ENCODE assay signal across 10 cellular contexts in genomic region chr22:46797355-46797754, GRCh38. TPM values are rescaled to one million over a fixed set of nuclear protein-coding genes. Genes with fewer than 3 reads are reported as not detected.
DNase-seq lines count a peak whose midpoint lies in the region; ATAC-seq and TF ChIP-seq lines count a peak whose summit lies in the region.
"Had no signal": no experiment of that assay in that cellular context is flagged by ENCODE, and none has a peak within 500 bp of the region (broad histone marks: within the 10 kb centered on the region; RNA-seq: fewer than 3 reads in every experiment).

No MANE protein-coding gene starts in this region.

- H3K9me3 Mint-ChIP-seq in stimulated activated naive CD8-positive, alpha-beta T cell treated with anti-CD3 and anti-CD28 coated beads, Interleukin-15, amount 100 ng/mL, for 72 hours = no peaks in the 10 kb centered on the region
- H3K9me3 Mint-ChIP-seq: naive B cell; T-helper 2 cell treated with Interferon-gamma antibody and Interleukin-4, amounts not matched to agents 5 μg/mL and 100 μg/mL, for 36 hours had no signal

- TF ChIP-seq CTCF in Panc1 (IDR thresholded peaks at IDR 0.05) (no peak; the same call in 1 of the 2 replicates), epithelial cell of proximal tubule (conservative IDR thresholded peaks at IDR 0.05; ENCODE audit: low read depth, low read length) (peak; percentile 49), retinal pigment epithelial cell (conservative IDR thresholded peaks at IDR 0.05; ENCODE audit: low read depth, low read length) (peak; percentile 37)

- no peaks in the 10 kb centered on the region for H3K36me3 ChIP-seq in Panc1 (ENCODE audit: control insufficient read depth, insufficient read depth, low read length)

- peak; percentile 58; the same call in 1 of the 2 replicates for ATAC-seq in Panc1
- ATAC-seq in HG02870 (IDR thresholded peaks at IDR 0.05; ENCODE audit: unreplicated experiment) = no peak
- no peak for ATAC-seq in stimulated activated naive CD8-positive, alpha-beta T cell treated with anti-CD3 and anti-CD28 coated beads, Interleukin-15, amount 100 ng/mL, for 72 hours

- no TSS peak for BruUV-seq in Panc1 (replicated peaks; lab: Mats Ljungman, UMichigan)

- CTCF ChIA-PET in Panc1 (lab: Charles Lee) = interaction anchor here (0.7 kb wide), 1 partner anchor 19 kb away, joined by 3 read pairs; no protein-coding TSS in a partner anchor

- no peak overlapping the region for H3K4me3 Mint-ChIP-seq in stimulated activated naive CD8-positive, alpha-beta T cell treated with anti-CD3 and anti-CD28 coated beads, Interleukin-15, amount 100 ng/mL, for 72 hours
- H3K4me3 Mint-ChIP-seq: naive B cell; T-helper 2 cell treated with Interferon-gamma antibody and Interleukin-4, amounts not matched to agents 5 μg/mL and 100 μg/mL, for 36 hours had no signal

- peak; percentile 5 for DNase-seq in NCI-H1105 treated with DMSO at 0.1 percent for 48 hours (lab: John Stamatoyannopoulos, UW)
- no peak for DNase-seq in NCI-H1105 (lab: John Stamatoyannopoulos, UW)
- DNase-seq in Panc1 (ENCODE audit: low read depth, low spot score) = no peak
- no peak for DNase-seq in epithelial cell of proximal tubule (ENCODE audit: low read depth)
- DNase-seq in retinal pigment epithelial cell (ENCODE audit: low read depth) = no peak
- no peak for DNase-seq in activated naive CD4-positive, alpha-beta T cell (lab: John Stamatoyannopoulos, UW)
- DNase-seq in stimulated activated naive CD8-positive, alpha-beta T cell treated with anti-CD3 and anti-CD28 coated beads, Interleukin-15, amount 100 ng/mL, for 72 hours = no peak
- DNase-seq: naive B cell had no signal

- intact Hi-C loops in Panc1 (cut with micrococcal nuclease; ENCODE audit: unreplicated experiment) = no loop called here

- no peaks in the 10 kb centered on the region for H3K27me3 Mint-ChIP-seq in stimulated activated naive CD8-positive, alpha-beta T cell treated with anti-CD3 and anti-CD28 coated beads, Interleukin-15, amount 100 ng/mL, for 72 hours
- H3K27me3 Mint-ChIP-seq: naive B cell had no signal

- no peaks in the 10 kb centered on the region for H3K9me3 ChIP-seq in Panc1 (ENCODE audit: control insufficient read depth, insufficient read depth, low read depth, low read length)

- in situ Hi-C loops in Panc1 (cut with HindIII; ENCODE audit: low pct_unique_long_range_greater_than_20kb, low sequenced_read_pairs) = no loop called here

- peak overlapping the region in 1 of 2 donors; percentile 55 for H3K27ac Mint-ChIP-seq in stimulated activated naive CD8-positive, alpha-beta T cell treated with anti-CD3 and anti-CD28 coated beads, Interleukin-15, amount 100 ng/mL, for 72 hours
- H3K27ac Mint-ChIP-seq: T-helper 2 cell treated with Interferon-gamma antibody and Interleukin-4, amounts not matched to agents 5 μg/mL and 100 μg/mL, for 36 hours had no signal

- no peaks in the 10 kb centered on the region for H3K27me3 ChIP-seq in Panc1 (ENCODE audit: control insufficient read depth, insufficient read depth, low read length)

- no peak overlapping the region for H3K4me3 ChIP-seq in Panc1 (ENCODE audit: low read depth in 2 of 2, low read length in 2 of 2)
- no peak overlapping the region for H3K4me3 ChIP-seq in epithelial cell of proximal tubule (ENCODE audit: low read depth, low read length)
- no peak overlapping the region for H3K4me3 ChIP-seq in retinal pigment epithelial cell (ENCODE audit: low read length)

- POLR2A ChIA-PET in Panc1 (lab: Charles Lee) = no interaction called here

- H3K4me1 Mint-ChIP-seq in stimulated activated naive CD8-positive, alpha-beta T cell treated with anti-CD3 and anti-CD28 coated beads, Interleukin-15, amount 100 ng/mL, for 72 hours = peaks cover 36% of the 10 kb centered on the region

- H3K4me1 ChIP-seq in Panc1 (ENCODE audit: control insufficient read depth, insufficient read depth, low read length) = peaks cover 6% of the 10 kb centered on the region

- no peak overlapping the region for H3K27ac ChIP-seq in Panc1 (ENCODE audit: low read length)

RNA-seq across cellular contexts. Expression of gene TBC1D22A, which starts 34.9 kb away (rescaled TPM):
- total RNA-seq in Panc1 (2021; ENCODE audit: unreplicated experiment) (28.7 TPM), epithelial cell of proximal tubule (16.6 and 22.7 TPM in 2 replicates)
- 35.6 TPM for polyA plus RNA-seq in Panc1 (2012; ENCODE audit: insufficient read length)

RNA-seq across cellular contexts. Expression of gene CERK, which starts 59.3 kb away (rescaled TPM):
- total RNA-seq in Panc1 (2021; ENCODE audit: unreplicated experiment) = 30.9 TPM
- 24.0 TPM for polyA plus RNA-seq in Panc1 (2012; ENCODE audit: insufficient read length)
- total RNA-seq in epithelial cell of proximal tubule = 22.6 and 40.9 TPM in 2 replicates
